36 cellular contexts compared by ENCODE assay signal in genomic region chr21:33959680-33960079, GRCh38.
"Had no signal": no experiment of that assay in that cellular context is flagged by ENCODE, and none has a peak within 500 bp of the region (broad histone marks: within the 10 kb centered on the region; RNA-seq: fewer than 3 reads in every experiment).

No MANE protein-coding gene starts in this region.

- H3K27ac ChIP-seq: adrenal gland, body of pancreas, coronary artery, dorsolateral prefrontal cortex, gastrocnemius medialis, heart left ventricle had no signal

- H3K36me3 ChIP-seq: adrenal gland, gastrocnemius medialis, heart left ventricle had no signal

- ATAC-seq: activated CD4-positive, alpha-beta T cell treated with anti-CD3 and anti-CD28 coated beads for 36 hours; activated naive CD8-positive, alpha-beta T cell treated with anti-CD3 and anti-CD28 coated beads, Interleukin-2, amount 50 U/mL, for 24 hours; body of pancreas; esophagus mucosa; gastrocnemius medialis; heart left ventricle; T-helper 17 cell had no signal

- H3K4me3 Mint-ChIP-seq: activated CD4-positive, alpha-beta memory T cell treated with anti-CD3 and anti-CD28 coated beads, Interleukin-2, amount 10 ng/mL, durations not matched to agents 7 days and 5 days; activated CD4-positive, alpha-beta T cell treated with anti-CD3 and anti-CD28 coated beads for 36 hours; activated CD4-positive, alpha-beta T cell treated with anti-CD3 and anti-CD28 coated beads, Interleukin-2, amount 10 ng/mL, durations not matched to agents 24 days and 14 days; activated naive CD4-positive, alpha-beta T cell treated with anti-CD3 and anti-CD28 coated beads for 36 hours; activated naive CD4-positive, alpha-beta T cell treated with anti-CD3 and anti-CD28 coated beads, Interleukin-2, amount 50 U/mL, for 24 hours; activated naive CD8-positive, alpha-beta T cell treated with anti-CD3 and anti-CD28 coated beads for 36 hours; activated naive CD8-positive, alpha-beta T cell treated with anti-CD3 and anti-CD28 coated beads, Interleukin-2, amount 50 U/mL, for 24 hours; activated T-cell treated with anti-CD3 and anti-CD28 coated beads, Interleukin-2, amount 50 U/mL, for 24 hours; activated T-helper 1 cell treated with anti-CD3 and anti-CD28 coated beads, Interleukin-12 subunit alpha, Interleukin-12 subunit beta, Interleukin-2, Interleukin-4 antibody, amounts not matched to agents 30 ng/mL and 10 ng/mL and 1 ng/mL, durations not matched to agents 14 hours and 24 hours and 36 hours; dendritic cell treated with granulocyte-macrophage colony-stimulating factor and Interleukin-4, amounts not matched to agents 40 ng/mL and 50 ng/mL, for 4 days; endodermal cell; T-helper 17 cell; T-helper 2 cell treated with Interferon-gamma antibody and Interleukin-4, amounts not matched to agents 5 μg/mL and 100 μg/mL, for 36 hours had no signal

- H3K4me1 Mint-ChIP-seq: endodermal cell had no signal

- DNase-seq: activated CD4-positive, alpha-beta memory T cell treated with anti-CD3 and anti-CD28 coated beads, Interleukin-2, amount 10 ng/mL, durations not matched to agents 7 days and 5 days; activated CD4-positive, alpha-beta T cell treated with anti-CD3 and anti-CD28 coated beads for 36 hours; activated CD4-positive, alpha-beta T cell treated with anti-CD3 and anti-CD28 coated beads, Interleukin-2, amount 10 ng/mL, durations not matched to agents 24 days and 14 days; activated CD4-positive, alpha-beta T cell treated with anti-CD3 and anti-CD28 coated beads, Interleukin-2, amount 50 U/mL, for 4 hours; activated CD4-positive, CD25-positive, alpha-beta regulatory T cell; activated CD4-positive, CD25-positive, alpha-beta regulatory T cell treated with anti-CD3 and anti-CD28 coated beads, Interleukin-2, amount 50 U/mL, for 72 hours; activated CD8-positive, alpha-beta memory T cell treated with anti-CD3 and anti-CD28 coated beads, Interleukin-2, amount 50 U/mL, for 48 hours; activated effector memory CD4-positive, alpha-beta T cell treated with anti-CD3 and anti-CD28 coated beads, Interleukin-2, amount 50 U/mL, for 16 hours; activated naive CD4-positive, alpha-beta T cell treated with anti-CD3 and anti-CD28 coated beads for 36 hours; activated naive CD8-positive, alpha-beta T cell treated with anti-CD3 and anti-CD28 coated beads for 36 hours; activated naive CD8-positive, alpha-beta T cell treated with anti-CD3 and anti-CD28 coated beads, Interleukin-2, amount 50 U/mL, for 24 hours; activated T-cell treated with anti-CD3 and anti-CD28 coated beads for 4 hours; activated T-cell treated with anti-CD3 and anti-CD28 coated beads, Interleukin-2, amount 50 U/mL, for 24 hours; adrenal gland; amygdala; aorta; body of pancreas; caudate nucleus; cerebellar nuclear complex; dorsolateral prefrontal cortex; effector memory CD4-positive, alpha-beta T cell; endodermal cell; foreskin fibroblast; gastrocnemius medialis; glutamatergic neuron; heart left ventricle; T-helper 1 cell; T-helper 17 cell; T1000 had no signal

- H3K4me1 ChIP-seq: adrenal gland, body of pancreas, gastrocnemius medialis, heart left ventricle had no signal

- H3K9me3 Mint-ChIP-seq: activated naive CD4-positive, alpha-beta T cell treated with anti-CD3 and anti-CD28 coated beads, Interleukin-2, amount 50 U/mL, for 24 hours had no signal

- H3K27ac Mint-ChIP-seq: activated CD4-positive, alpha-beta memory T cell treated with anti-CD3 and anti-CD28 coated beads, Interleukin-2, amount 10 ng/mL, durations not matched to agents 7 days and 5 days; activated CD4-positive, alpha-beta T cell treated with anti-CD3 and anti-CD28 coated beads for 36 hours; activated CD4-positive, alpha-beta T cell treated with anti-CD3 and anti-CD28 coated beads, Interleukin-2, amount 10 ng/mL, durations not matched to agents 24 days and 14 days; activated naive CD4-positive, alpha-beta T cell treated with anti-CD3 and anti-CD28 coated beads for 36 hours; activated naive CD8-positive, alpha-beta T cell treated with anti-CD3 and anti-CD28 coated beads for 36 hours; activated naive CD8-positive, alpha-beta T cell treated with anti-CD3 and anti-CD28 coated beads, Interleukin-2, amount 50 U/mL, for 24 hours; activated T-cell treated with anti-CD3 and anti-CD28 coated beads, Interleukin-2, amount 50 U/mL, for 24 hours; activated T-helper 1 cell treated with anti-CD3 and anti-CD28 coated beads, Interleukin-12 subunit alpha, Interleukin-12 subunit beta, Interleukin-2, Interleukin-4 antibody, amounts not matched to agents 30 ng/mL and 10 ng/mL and 1 ng/mL, durations not matched to agents 14 hours and 24 hours and 36 hours; activated T-helper 2 cell treated with anti-CD3 and anti-CD28 coated beads, Interferon-gamma antibody, Interleukin-2, Interleukin-4, amounts not matched to agents 10 μg/mL and 5 μg/mL and 100 μg/mL, durations not matched to agents 14 hours and 24 hours and 36 hours; dendritic cell treated with granulocyte-macrophage colony-stimulating factor and Interleukin-4, amounts not matched to agents 40 ng/mL and 50 ng/mL, for 4 days; endodermal cell; T-helper 17 cell; T-helper 2 cell treated with Interferon-gamma antibody and Interleukin-4, amounts not matched to agents 5 μg/mL and 100 μg/mL, for 36 hours had no signal

- H3K9me3 ChIP-seq: body of pancreas had no signal

- H3K4me3 ChIP-seq: adrenal gland, body of pancreas, coronary artery, dorsolateral prefrontal cortex, gastrocnemius medialis, heart left ventricle had no signal
